ENCODE assay signal across 24 cellular contexts in genomic region chr1:183147735-183148134, GRCh38. TPM values are rescaled to one million over a fixed set of nuclear protein-coding genes. Genes with fewer than 3 reads are reported as not detected.
DNase-seq lines count a peak whose midpoint lies in the region; TF ChIP-seq lines count a peak whose summit lies in the region.
"Had no signal": no experiment of that assay in that cellular context is flagged by ENCODE, and none has a peak within 500 bp of the region (broad histone marks: within the 10 kb centered on the region; RNA-seq: fewer than 3 reads in every experiment).

No MANE protein-coding gene starts in this region.

- H3K18ac ChIP-seq in mesendoderm (ENCODE audit: low read length): no peak overlapping the region

- H4K8ac ChIP-seq in mesendoderm (ENCODE audit: low read depth, low read length): no peak overlapping the region

- H3K36me3 ChIP-seq in ACC112 (ENCODE audit: insufficient read depth, low read length): peaks cover 17% of the 10 kb centered on the region; the same call in 1 of the 2 replicates
- no peaks in the 10 kb centered on the region for H3K36me3 ChIP-seq in mesendoderm (ENCODE audit: control insufficient read depth, insufficient read depth, low read length)
- peaks cover 3% of the 10 kb centered on the region for H3K36me3 ChIP-seq in endodermal cell (ENCODE audit: control insufficient read depth, insufficient read depth, low read length)
- H3K36me3 ChIP-seq: prostate gland had no signal

- H3K27ac ChIP-seq in ACC112 (ENCODE audit: low read depth, low read length) (peak overlapping the region; percentile 60), mesendoderm (ENCODE audit: low read depth, low read length) (no peak overlapping the region), endodermal cell (ENCODE audit: low read depth, low read length) (no peak overlapping the region)
- H3K27ac ChIP-seq: prostate gland had no signal

- no peak overlapping the region for H3K4ac ChIP-seq in mesendoderm (ENCODE audit: low read depth, low read length)

- H3K36me3 Mint-ChIP-seq in HFFc6 (ENCODE audit: low read depth) (peaks cover 26% of the 10 kb centered on the region), chondrocyte (ENCODE audit: low read depth) (peaks cover 8% of the 10 kb centered on the region), endodermal cell (ENCODE audit: low read depth) (peaks cover 2% of the 10 kb centered on the region)
- H3K36me3 Mint-ChIP-seq: activated naive CD4-positive, alpha-beta T cell treated with anti-CD3 and anti-CD28 coated beads, Interleukin-2, amount 50 U/mL, for 72 hours; CD14-positive monocyte had no signal

- no peaks in the 10 kb centered on the region for H3K79me1 ChIP-seq in mesendoderm (ENCODE audit: low read length)

- H3K27me3 ChIP-seq in ACC112 (ENCODE audit: insufficient read depth, low read length): no peaks in the 10 kb centered on the region
- H3K27me3 ChIP-seq in mesendoderm (ENCODE audit: insufficient read depth, low read length, poor library complexity): no peaks in the 10 kb centered on the region
- H3K27me3 ChIP-seq in endodermal cell (ENCODE audit: control insufficient read depth, insufficient read depth, low read length, poor library complexity, severe bottlenecking): no peaks in the 10 kb centered on the region
- H3K27me3 ChIP-seq: ascending aorta, MG63 had no signal

- H3K27ac Mint-ChIP-seq in HFFc6 (peak overlapping the region; percentile 57), chondrocyte (ENCODE audit: unreplicated experiment) (peak overlapping the region; percentile 2), endodermal cell (no peak overlapping the region)
- H3K27ac Mint-ChIP-seq: activated naive CD4-positive, alpha-beta T cell treated with anti-CD3 and anti-CD28 coated beads, Interleukin-2, amount 50 U/mL, for 72 hours; activated T-helper 2 cell treated with anti-CD3 and anti-CD28 coated beads, Interferon-gamma antibody, Interleukin-2, Interleukin-4, amounts not matched to agents 10 μg/mL and 5 μg/mL and 100 μg/mL, durations not matched to agents 14 hours and 24 hours and 36 hours; CD14-positive monocyte had no signal

- no peak overlapping the region for H2BK5ac ChIP-seq in mesendoderm (ENCODE audit: low read length)

- H2AFZ ChIP-seq in ACC112 (ENCODE audit: low read length, unreplicated experiment): no peak overlapping the region

- no peak overlapping the region for H2AK5ac ChIP-seq in mesendoderm (ENCODE audit: low read length)

- DNase-seq in HFFc6 (no peak), chondrocyte (ENCODE audit: low spot score) (no peak), mesendoderm (peak; percentile 36), NCI-H226 (no peak), GM10266 (ENCODE audit: extremely low spot score) (no peak), NCI-H82 treated with DMSO at 0.1 percent for 48 hours (lab: John Stamatoyannopoulos, UW; ENCODE audit: unreplicated experiment) (no peak), endodermal cell (no peak)
- DNase-seq: activated CD4-positive, alpha-beta T cell treated with anti-CD3 and anti-CD28 coated beads, Interleukin-2, amount 50 U/mL, for 48 hours; activated CD4-positive, CD25-positive, alpha-beta regulatory T cell; EL; MG63; NCI-H446; NCI-H82; Right ventricle myocardium superior; stimulated activated CD4-positive, alpha-beta T cell treated with anti-CD3 and anti-CD28 coated beads, Interleukin-1b, Interleukin-23, amount 100 ng/mL, for 48 hours had no signal

- H3K4me3 ChIP-seq in ACC112 (ENCODE audit: low read depth, low read length): no peak overlapping the region
- H3K4me3 ChIP-seq in mesendoderm (ENCODE audit: low read length): no peak overlapping the region
- H3K4me3 ChIP-seq in endodermal cell (ENCODE audit: low read length): no peak overlapping the region
- H3K4me3 ChIP-seq: K562, lung, MG63, prostate gland, skin epidermis had no signal

- no CpG with 5 or more reads among the region's 2 CpGs for WGBS in mesendoderm (ENCODE audit: extremely low coverage, insufficient coverage, low lambda C conversion rate)
- WGBS in endodermal cell (ENCODE audit: insufficient coverage in 1 of 2, insufficient read length in 1 of 2), 2 experiments: 89 to 90% methylated on average over 2 of the region's 2 CpGs

- peaks cover 4% of the 10 kb centered on the region; the same call in 1 of the 2 replicates for H3K9me3 Mint-ChIP-seq in HFFc6
- H3K9me3 Mint-ChIP-seq in chondrocyte (ENCODE audit: low read depth): no peaks in the 10 kb centered on the region
- no peaks in the 10 kb centered on the region for H3K9me3 Mint-ChIP-seq in endodermal cell
- H3K9me3 Mint-ChIP-seq: activated naive CD4-positive, alpha-beta T cell treated with anti-CD3 and anti-CD28 coated beads, Interleukin-2, amount 50 U/mL, for 72 hours; activated T-helper 2 cell treated with anti-CD3 and anti-CD28 coated beads, Interferon-gamma antibody, Interleukin-2, Interleukin-4, amounts not matched to agents 10 μg/mL and 5 μg/mL and 100 μg/mL, durations not matched to agents 14 hours and 24 hours and 36 hours had no signal

- no peaks in the 10 kb centered on the region for H3K9me3 ChIP-seq in endodermal cell (ENCODE audit: control insufficient read depth, low read length)
- H3K9me3 ChIP-seq: ascending aorta, MG63, prostate gland had no signal

- H3K56ac ChIP-seq in mesendoderm (ENCODE audit: low read length): no peak overlapping the region

- H3K4me1 ChIP-seq in ACC112 (ENCODE audit: control insufficient read depth, insufficient read depth, low read length, unreplicated experiment) (peaks cover 20% of the 10 kb centered on the region), mesendoderm (ENCODE audit: control insufficient read depth, low read depth, low read length) (no peaks in the 10 kb centered on the region), endodermal cell (ENCODE audit: control insufficient read depth, insufficient read depth, low read length) (no peaks in the 10 kb centered on the region)
- H3K4me1 ChIP-seq: prostate gland had no signal

- H3K4me1 Mint-ChIP-seq in HFFc6 (ENCODE audit: low read depth) (peaks cover 29% of the 10 kb centered on the region), chondrocyte (ENCODE audit: low read depth) (peaks cover 27% of the 10 kb centered on the region), endodermal cell (no peaks in the 10 kb centered on the region)
- H3K4me1 Mint-ChIP-seq: CD14-positive monocyte had no signal

- H3K4me3 Mint-ChIP-seq in HFFc6 (no peak overlapping the region), chondrocyte (ENCODE audit: unreplicated experiment) (no peak overlapping the region), endodermal cell (no peak overlapping the region)

- H3K23ac ChIP-seq in mesendoderm (ENCODE audit: low read length): no peak overlapping the region

- TF ChIP-seq CTCF in HFFc6 (IDR thresholded peaks at IDR 0.05): no peak
- TF ChIP-seq CTCF in chondrocyte (IDR thresholded peaks at IDR 0.05): no peak
- no peak for TF ChIP-seq CTCF in GM10266 (IDR thresholded peaks at IDR 0.05; ENCODE audit: control insufficient read depth, insufficient read depth, low read depth, missing control alignments)
- TF ChIP-seq CTCF in endodermal cell (conservative IDR thresholded peaks at IDR 0.05): no peak

- H4K5ac ChIP-seq in mesendoderm (ENCODE audit: low read length): no peak overlapping the region

- no peak overlapping the region for H2BK120ac ChIP-seq in mesendoderm (ENCODE audit: low read depth, low read length)

- no peak overlapping the region for H3K9ac ChIP-seq in mesendoderm (ENCODE audit: low read length)
- H3K9ac ChIP-seq in endodermal cell (ENCODE audit: extremely low read depth, low read length, poor library complexity, severe bottlenecking): no peak overlapping the region

- H3K79me2 ChIP-seq in ACC112 (ENCODE audit: control insufficient read depth, insufficient read depth, low read length, unreplicated experiment) (no peaks in the 10 kb centered on the region), mesendoderm (ENCODE audit: control insufficient read depth, insufficient read depth, low read length) (no peaks in the 10 kb centered on the region)

- peaks cover 21% of the 10 kb centered on the region for H3K27me3 Mint-ChIP-seq in HFFc6 (ENCODE audit: insufficient read depth)
- no peaks in the 10 kb centered on the region for H3K27me3 Mint-ChIP-seq in chondrocyte (ENCODE audit: low read depth)
- H3K27me3 Mint-ChIP-seq in endodermal cell (ENCODE audit: insufficient read depth): no peaks in the 10 kb centered on the region

- no peak overlapping the region for H2BK15ac ChIP-seq in mesendoderm (replicated peaks; ENCODE audit: low read depth)

- H3K4me2 ChIP-seq in mesendoderm (ENCODE audit: low read length): no peak overlapping the region

RNA-seq across cellular contexts. Expression of gene LAMC2, which starts 38.3 kb away (rescaled TPM):
- 1 to 10 TPM; 1.5 to 2.3 (median 1.7) TPM for total RNA-seq in HFFc6 (2021; fragmentation: NEBNext Ultra II Directional; extraction: Animal tissue kit (Norgen Biotek cat#: 25700))
- total RNA-seq in chondrocyte (13.8 to 20.1 TPM (median 14.5 TPM) in 3 replicates), endodermal cell (1 to 10 TPM; 2.8 to 4.8 TPM)
- 6.4 TPM for polyA plus RNA-seq in mesendoderm (2013, experiment 1 of 2)
- polyA plus RNA-seq in mesendoderm (2013, experiment 2 of 2): 6.9 TPM
- polyA plus RNA-seq in endodermal cell (2013, experiment 1 of 2): 0.82 TPM
- 0.91 TPM for polyA plus RNA-seq in endodermal cell (2013, experiment 2 of 2)
- total RNA-seq: activated naive CD4-positive, alpha-beta T cell treated with anti-CD3 and anti-CD28 coated beads, Interleukin-2, amount 50 U/mL, for 72 hours; activated T-helper 2 cell treated with anti-CD3 and anti-CD28 coated beads, Interferon-gamma antibody, Interleukin-2, Interleukin-4, amounts not matched to agents 10 μg/mL and 5 μg/mL and 100 μg/mL, durations not matched to agents 14 hours and 24 hours and 36 hours had no signal
- polyA plus RNA-seq: CD14-positive monocyte had no signal
